Comparison of ENCODE assay signal across 30 cellular contexts in genomic region chr10:23523251-23523650, GRCh38.
DNase-seq lines count a peak whose midpoint lies in the region; ATAC-seq and TF ChIP-seq lines count a peak whose summit lies in the region.
"Had no signal": no experiment of that assay in that cellular context is flagged by ENCODE, and none has a peak within 500 bp of the region (broad histone marks: within the 10 kb centered on the region; RNA-seq: fewer than 3 reads in every experiment).

No MANE protein-coding gene starts in this region.

- H3K9me3 ChIP-seq in SJCRH30 (replicated peaks): no peaks in the 10 kb centered on the region
- H3K9me3 ChIP-seq: BLaER1 treated with 17β-estradiol and CSF1 and Interleukin-3, amounts not matched to agents 10 nM and 100 nM; tibial nerve had no signal

- TF ChIP-seq CTCF in GM06990 (IDR thresholded peaks at IDR 0.05; ENCODE audit: insufficient read depth, low read length, poor library complexity, severe bottlenecking): peak; percentile 41
- TF ChIP-seq CTCF in GM12875 (IDR thresholded peaks at IDR 0.05; ENCODE audit: borderline replicate concordance, insufficient read depth, low read depth, low read length): peak; percentile 21; the same call in 1 of the 2 replicates

- H3K27me3 ChIP-seq in GM06990 (replicated peaks; ENCODE audit: control insufficient read depth, insufficient read depth, low read length) (no peaks in the 10 kb centered on the region), SJCRH30 (no peaks in the 10 kb centered on the region)
- H3K27me3 ChIP-seq: BLaER1 treated with 17β-estradiol and CSF1 and Interleukin-3, amounts not matched to agents 10 nM and 100 nM; brain microvascular endothelial cell; tibial nerve had no signal

- H3K36me3 ChIP-seq in GM06990 (ENCODE audit: control insufficient read depth, insufficient read depth, low read length) (no peaks in the 10 kb centered on the region), SJCRH30 (no peaks in the 10 kb centered on the region)
- H3K36me3 ChIP-seq: BLaER1 treated with 17β-estradiol and CSF1 and Interleukin-3, amounts not matched to agents 10 nM and 100 nM; brain microvascular endothelial cell; tibial nerve had no signal

- DNase-seq in GM06990 (ENCODE audit: extremely low read depth, insufficient read length): no peak
- DNase-seq in SJCRH30: peak; percentile 10 to 35
- DNase-seq in iPS-NIHi11 (ENCODE audit: low spot score): peak; percentile 12
- no peak for DNase-seq in DMS153 treated with DMSO at 0.1 percent for 48 hours (lab: John Stamatoyannopoulos, UW; ENCODE audit: unreplicated experiment)
- no peak for DNase-seq in activated CD4-positive, alpha-beta T cell treated with anti-CD3 and anti-CD28 coated beads, Interleukin-2, amount 50 U/mL, for 4 hours
- DNase-seq: activated CD4-positive, alpha-beta T cell treated with anti-CD3 and anti-CD28 coated beads for 1 hour; activated CD8-positive, alpha-beta memory T cell treated with anti-CD3 and anti-CD28 coated beads for 24 hours; activated effector memory CD4-positive, alpha-beta T cell treated with Interleukin-2 at 50 U/mL for 16 hours; activated T-cell treated with anti-CD3 and anti-CD28 coated beads for 4 hours; amygdala; brain microvascular endothelial cell; cerebellar nuclear complex; COR-L47; dorsolateral prefrontal cortex; HCEC 1CT; hippocampal formation; IMR-90; left colon; NCI-H1105; NCI-H1930; NCI-H524 treated with DMSO at 0.1 percent for 48 hours; PC-9; stimulated activated CD4-positive, alpha-beta T cell treated with anti-CD3 and anti-CD28 coated beads, Interleukin-15, amount 100 ng/mL, for 24 hours; stimulated activated CD4-positive, alpha-beta T cell treated with anti-CD3 and anti-CD28 coated beads, Interleukin-4, amount 100 ng/mL, for 4 hours had no signal

- ATAC-seq in HG03571 (IDR thresholded peaks at IDR 0.05; ENCODE audit: unreplicated experiment): no peak
- ATAC-seq: activated naive CD4-positive, alpha-beta T cell treated with anti-CD3 and anti-CD28 coated beads, Interleukin-2, amount 50 U/mL, for 72 hours; left colon; Right ventricle myocardium inferior had no signal

- no peak overlapping the region for H3K27ac ChIP-seq in SJCRH30
- H3K27ac ChIP-seq: BLaER1 treated with 17β-estradiol and CSF1 and Interleukin-3, amounts not matched to agents 10 nM and 100 nM; brain microvascular endothelial cell; dorsolateral prefrontal cortex; PC-9; tibial nerve had no signal

- no peak overlapping the region for H3K4me3 ChIP-seq in GM06990 (replicated peaks; ENCODE audit: low read depth, low read length)
- H3K4me3 ChIP-seq in GM12875 (ENCODE audit: low read depth, low read length): no peak overlapping the region
- H3K4me3 ChIP-seq in SJCRH30: no peak overlapping the region
- H3K4me3 ChIP-seq: BLaER1 treated with 17β-estradiol and CSF1 and Interleukin-3, amounts not matched to agents 10 nM and 100 nM; dorsolateral prefrontal cortex; PC-9; tibial nerve had no signal

- no peaks in the 10 kb centered on the region for H3K4me1 ChIP-seq in SJCRH30
- H3K4me1 ChIP-seq: tibial nerve had no signal

Comparison
In these comparisons a context has a peak if more than half of its experiments do, and no peak if none do; other contexts are left out.
1. DNase-seq: peak in SJCRH30 (2 of 2) and iPS-NIHi11 (single experiment); none in GM06990 (single experiment), DMS153 treated with DMSO at 0.1 percent for 48 hours (single experiment) and activated CD4-positive, alpha-beta T cell treated with anti-CD3 and anti-CD28 coated beads, Interleukin-2, amount 50 U/mL, for 4 hours (0 of 2).